ENCODE assay signal across 15 cellular contexts in genomic region chr7:77428777-77429231, GRCh38. TPM values are rescaled to one million over a fixed set of nuclear protein-coding genes. Genes with fewer than 3 reads are reported as not detected.
DNase-seq lines count a peak whose midpoint lies in the region; ATAC-seq and TF ChIP-seq lines count a peak whose summit lies in the region.
"Had no signal": no experiment of that assay in that cellular context is flagged by ENCODE, and none has a peak within 500 bp of the region (broad histone marks: within the 10 kb centered on the region; RNA-seq: fewer than 3 reads in every experiment).

No MANE protein-coding gene starts in this region.

- POLR2A ChIA-PET in activated naive CD8-positive, alpha-beta T cell treated with anti-CD3 and anti-CD28 coated beads, Interleukin-2, amount 10 ng/mL, durations not matched to agents 7 days and 5 days (lab: Charles Lee), result interaction anchor here (1.0 to 1.4 kb wide), 3 partner anchors 10 to 78 kb away, joined by 3 to 4 read pairs (median 4); no protein-coding TSS in a partner anchor

- TF ChIP-seq CTCF in HFFc6 (IDR thresholded peaks at IDR 0.05), result no peak
- no peak for TF ChIP-seq CTCF in lung (IDR thresholded peaks at IDR 0.05; ENCODE audit: control extremely low read depth, extremely low read depth)
- no peak for TF ChIP-seq CTCF in GM10266 (IDR thresholded peaks at IDR 0.05; ENCODE audit: control insufficient read depth, insufficient read depth, low read depth, missing control alignments)

- DNase-seq in HFFc6 (no peak), lung (ENCODE audit: low spot score) (peak; percentile 87), DMS 273 treated with DMSO at 0.1 percent for 48 hours (lab: John Stamatoyannopoulos, UW) (no peak), cerebellum (ENCODE audit: low spot score) (no peak), GM10266 (ENCODE audit: extremely low spot score) (no peak), C1 segment of cervical spinal cord (lab: John Stamatoyannopoulos, UW) (no peak)
- no peak for DNase-seq in activated naive CD8-positive, alpha-beta T cell treated with anti-CD3 and anti-CD28 coated beads, Interleukin-2, amount 10 ng/mL, durations not matched to agents 7 days and 5 days
- DNase-seq: activated CD4-positive, CD25-positive, alpha-beta regulatory T cell treated with anti-CD3 and anti-CD28 coated beads, Interleukin-2, amount 50 U/mL, for 72 hours; activated gamma-delta T cell treated with Interleukin-2 at 50 U/mL for 16 hours; foreskin fibroblast; NCI-H2081 treated with DMSO at 0.1 percent for 48 hours; ovary; stimulated activated CD4-positive, alpha-beta T cell treated with anti-CD3 and anti-CD28 coated beads, Interleukin-1b, Interleukin-23, amount 100 ng/mL, for 48 hours; stimulated activated naive CD8-positive, alpha-beta T cell treated with anti-CD3 and anti-CD28 coated beads, Interleukin-15, Interleukin-2, amounts not matched to agents 100 U/mL and 50 U/mL, for 24 hours had no signal

- no peaks in the 10 kb centered on the region for H3K27me3 Mint-ChIP-seq in HFFc6 (ENCODE audit: insufficient read depth)
- peaks cover 7% of the 10 kb centered on the region for H3K27me3 Mint-ChIP-seq in activated naive CD8-positive, alpha-beta T cell treated with anti-CD3 and anti-CD28 coated beads, Interleukin-2, amount 10 ng/mL, durations not matched to agents 7 days and 5 days

- H4K20me1 ChIP-seq in BLaER1, result no peaks in the 10 kb centered on the region

- no peaks in the 10 kb centered on the region for H3K36me3 ChIP-seq in BLaER1
- no peaks in the 10 kb centered on the region for H3K36me3 ChIP-seq in lung (ENCODE audit: control insufficient read depth in 2 of 2, insufficient read depth in 2 of 2, low read length in 2 of 2)
- H3K36me3 ChIP-seq: ovary had no signal

- peak overlapping the region; percentile 90 for H3K27ac Mint-ChIP-seq in HFFc6
- peak overlapping the region; percentile 36 for H3K27ac Mint-ChIP-seq in activated naive CD8-positive, alpha-beta T cell treated with anti-CD3 and anti-CD28 coated beads, Interleukin-2, amount 10 ng/mL, durations not matched to agents 7 days and 5 days

- no peaks in the 10 kb centered on the region for H3K9me3 Mint-ChIP-seq in HFFc6
- peaks cover 1% of the 10 kb centered on the region for H3K9me3 Mint-ChIP-seq in activated naive CD8-positive, alpha-beta T cell treated with anti-CD3 and anti-CD28 coated beads, Interleukin-2, amount 10 ng/mL, durations not matched to agents 7 days and 5 days

- peaks cover 52% of the 10 kb centered on the region for H3K4me1 Mint-ChIP-seq in HFFc6 (ENCODE audit: low read depth)
- H3K4me1 Mint-ChIP-seq in activated naive CD8-positive, alpha-beta T cell treated with anti-CD3 and anti-CD28 coated beads, Interleukin-2, amount 10 ng/mL, durations not matched to agents 7 days and 5 days, result peaks cover 32% of the 10 kb centered on the region

- ATAC-seq in activated naive CD8-positive, alpha-beta T cell treated with anti-CD3 and anti-CD28 coated beads, Interleukin-2, amount 10 ng/mL, durations not matched to agents 7 days and 5 days (ENCODE audit: low read depth), result no peak
- ATAC-seq in lung (ENCODE audit: insufficient read depth, low FRiP score), result peak; percentile 85

- 42 to 46% methylated on average over 10 of the region's 10 CpGs for WGBS in lung, 2 donors

- H3K4me3 ChIP-seq in BLaER1 (no peak overlapping the region), lung (no peak overlapping the region)
- H3K4me3 ChIP-seq: ovary had no signal

- peak overlapping the region; percentile 17; the same call in 1 of the 2 replicates for H3K4me2 ChIP-seq in BLaER1

- H3K9me3 ChIP-seq in BLaER1 (no peaks in the 10 kb centered on the region), lung (ENCODE audit: control insufficient read depth in 2 of 2, insufficient read depth in 1 of 2, low read length in 1 of 2) (no peaks in the 10 kb centered on the region)
- H3K9me3 ChIP-seq: ovary had no signal

- H3K9ac ChIP-seq in BLaER1, result no peak overlapping the region

- no peak overlapping the region for H3K4me3 Mint-ChIP-seq in HFFc6
- H3K4me3 Mint-ChIP-seq in activated naive CD8-positive, alpha-beta T cell treated with anti-CD3 and anti-CD28 coated beads, Interleukin-2, amount 10 ng/mL, durations not matched to agents 7 days and 5 days, result no peak overlapping the region

- H3K36me3 Mint-ChIP-seq in HFFc6 (ENCODE audit: low read depth), result no peaks in the 10 kb centered on the region
- H3K36me3 Mint-ChIP-seq in activated naive CD8-positive, alpha-beta T cell treated with anti-CD3 and anti-CD28 coated beads, Interleukin-2, amount 10 ng/mL, durations not matched to agents 7 days and 5 days, result peaks cover 1% of the 10 kb centered on the region

- peaks cover 17% of the 10 kb centered on the region for H3K4me1 ChIP-seq in BLaER1
- peaks cover 0 to 2% of the 10 kb centered on the region in 2 donors for H3K4me1 ChIP-seq in lung (ENCODE audit: control insufficient read depth in 2 of 2, insufficient read depth in 2 of 2, low read length in 2 of 2)

- H3K27me3 ChIP-seq in BLaER1 (no peaks in the 10 kb centered on the region), lung (ENCODE audit: control insufficient read depth, insufficient read depth) (no peaks in the 10 kb centered on the region)
- H3K27me3 ChIP-seq: ovary had no signal

- H3K27ac ChIP-seq in BLaER1 (no peak overlapping the region), lung (ENCODE audit: low read depth in 1 of 2, low read length in 1 of 2) (peak overlapping the region in 1 of 2 donors; percentile 90)
- H3K27ac ChIP-seq: ovary had no signal

RNA-seq across cellular contexts. Expression of gene GSAP, which starts 12.7 kb away (rescaled TPM):
- total RNA-seq in HFFc6 (2021; fragmentation: NEBNext Ultra II Directional; extraction: Animal tissue kit (Norgen Biotek cat#: 25700)), result 1 to 10 TPM; 1.4 to 2.8 (median 2.2) TPM
- 1 to 10 TPM; 8.3 to 9.3 TPM for total RNA-seq in activated naive CD8-positive, alpha-beta T cell treated with anti-CD3 and anti-CD28 coated beads, Interleukin-2, amount 10 ng/mL, durations not matched to agents 7 days and 5 days
- total RNA-seq in lung, result 10 to 100 TPM; 52.1 to 99.3 TPM
- 10 to 100 TPM; 26.4 to 62.7 TPM for polyA plus RNA-seq in lung
- total RNA-seq in cerebellum, result 14.2 TPM
